ENCODE assay signal across 8 cellular contexts in the genomic region with DNA sequence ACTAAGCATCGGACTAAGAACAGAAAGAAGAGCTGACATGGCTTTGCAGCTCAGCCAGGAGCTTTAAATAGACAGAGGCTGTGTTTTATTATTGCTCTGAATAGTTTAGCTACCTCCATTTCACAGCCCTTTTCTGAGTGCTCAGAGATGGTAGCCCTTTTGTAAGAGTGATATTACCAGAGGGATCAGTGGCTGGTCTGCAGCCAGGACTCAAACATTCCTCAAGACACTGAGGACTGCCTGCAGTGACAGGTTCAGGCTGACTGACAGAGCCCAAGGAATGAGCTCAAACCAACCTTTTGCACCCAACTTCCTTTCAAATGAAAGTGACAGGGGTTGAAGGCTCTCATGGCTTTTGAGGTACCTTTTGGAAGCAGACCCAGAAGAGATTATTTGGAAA.
DNase-seq lines count a peak whose midpoint lies in the region; ATAC-seq lines count a peak whose summit lies in the region.

No MANE protein-coding gene starts in this region.

- DNase-seq in left colon = peak in 1 of 2 donors; percentile 4
- DNase-seq in SKM-1 (lab: John Stamatoyannopoulos, UW; ENCODE audit: unreplicated experiment) = no peak
- no peak for DNase-seq in SHP77 (lab: John Stamatoyannopoulos, UW)
- DNase-seq in effector CD8-positive, alpha-beta T cell (lab: John Stamatoyannopoulos, UW) = no peak
- DNase-seq in stimulated activated CD4-positive, alpha-beta T cell treated with anti-CD3 and anti-CD28 coated beads, Interleukin-2, amount 100 ng/mL, for 48 hours = no peak

- peaks cover 19% of the 10 kb centered on the region for H3K4me1 Mint-ChIP-seq in activated T-helper 17 cell treated with anti-CD3 and anti-CD28 coated beads, Interleukin-2, amount 50 U/mL, for 72 hours

- H3K27ac Mint-ChIP-seq in activated T-helper 17 cell treated with anti-CD3 and anti-CD28 coated beads, Interleukin-2, amount 50 U/mL, for 72 hours = peak overlapping the region; percentile 88

- no peaks in the 10 kb centered on the region for H3K27me3 Mint-ChIP-seq in activated T-helper 17 cell treated with anti-CD3 and anti-CD28 coated beads, Interleukin-2, amount 50 U/mL, for 72 hours

- H3K36me3 Mint-ChIP-seq in activated T-helper 17 cell treated with anti-CD3 and anti-CD28 coated beads, Interleukin-2, amount 50 U/mL, for 72 hours (ENCODE audit: low read depth) = peaks cover 9% of the 10 kb centered on the region

- intact Hi-C loops in left colon (cut with DNase I, micrococcal nuclease) = no loop called here

- H3K4me3 Mint-ChIP-seq in activated T-helper 17 cell treated with anti-CD3 and anti-CD28 coated beads, Interleukin-2, amount 50 U/mL, for 72 hours = peak overlapping the region; percentile 85

- H3K9me3 Mint-ChIP-seq in activated T-helper 17 cell treated with anti-CD3 and anti-CD28 coated beads, Interleukin-2, amount 50 U/mL, for 72 hours = no peaks in the 10 kb centered on the region

- ATAC-seq in GM19328 (IDR thresholded peaks at IDR 0.05; ENCODE audit: unreplicated experiment) = peak; percentile 41
- ATAC-seq in HG02981 (IDR thresholded peaks at IDR 0.05; ENCODE audit: unreplicated experiment) = peak; percentile 35
- peak; percentile 34 for ATAC-seq in activated T-helper 17 cell treated with anti-CD3 and anti-CD28 coated beads, Interleukin-2, amount 50 U/mL, for 72 hours (replicated peaks)
- peak; percentile 52 for ATAC-seq in left colon
